Comparison of ENCODE assay signal across 16 cellular contexts in genomic region chr15:52787549-52788098, GRCh38. TPM values are rescaled to one million over a fixed set of nuclear protein-coding genes. Genes with fewer than 3 reads are reported as not detected.
DNase-seq lines count a peak whose midpoint lies in the region; ATAC-seq, FAIRE-seq and TF ChIP-seq lines count a peak whose summit lies in the region.
"Had no signal": no experiment of that assay in that cellular context is flagged by ENCODE, and none has a peak within 500 bp of the region (broad histone marks: within the 10 kb centered on the region; RNA-seq: fewer than 3 reads in every experiment).

No MANE protein-coding gene starts in this region.

- BruUV-seq in HepG2 (replicated peaks; lab: Mats Ljungman, UMichigan), result no TSS peak

- peaks cover 50% of the 10 kb centered on the region for H3K79me2 ChIP-seq in HepG2 (ENCODE audit: insufficient read depth, low read length)

- H3K27ac ChIP-seq in HepG2 (ENCODE audit: extremely low read length, insufficient read depth, low read length) (peak overlapping the region; percentile 84), esophagus squamous epithelium (no peak overlapping the region)
- H3K27ac ChIP-seq: uterus had no signal

- H3K4me3 ChIP-seq in HepG2 (replicated peaks in 1 of 3; ENCODE audit: insufficient read depth in 1 of 3, low read depth in 2 of 3, low read length in 3 of 3) (peak overlapping the region; percentile 67 to 80 (median 76); a peak in 5 of 6 replicates), esophagus squamous epithelium (no peak overlapping the region)
- H3K4me3 ChIP-seq: uterus had no signal

- H3K4me2 ChIP-seq in HepG2 (ENCODE audit: low read depth, low read length), result peak overlapping the region; percentile 89

- H3K9me3 ChIP-seq in HepG2 (ENCODE audit: low read length), result peaks cover 22% of the 10 kb centered on the region; the same call in 1 of the 2 replicates
- no peaks in the 10 kb centered on the region for H3K9me3 ChIP-seq in esophagus squamous epithelium
- H3K9me3 ChIP-seq: uterus had no signal

- H3K4me3 Mint-ChIP-seq in activated T-cell treated with anti-CD3 and anti-CD28 coated beads, Interleukin-2, amount 50 U/mL, for 4 hours, result no peak overlapping the region
- H3K4me3 Mint-ChIP-seq in activated T-helper 2 cell treated with anti-CD3 and anti-CD28 coated beads, Interferon-gamma antibody, Interleukin-2, Interleukin-4, amounts not matched to agents 10 μg/mL and 5 μg/mL and 100 μg/mL, durations not matched to agents 14 hours and 24 hours and 36 hours (ENCODE audit: low read depth), result no peak overlapping the region
- peak overlapping the region; percentile 13 for H3K4me3 Mint-ChIP-seq in stimulated activated memory B cell treated with anti-CD40 and anti-IgM and Interleukin-4, amounts not matched to agents 10 μg/mL and 1 μg/mL and 100 μg/mL, for 72 hours
- H3K4me3 Mint-ChIP-seq: activated CD4-positive, alpha-beta memory T cell treated with anti-CD3 and anti-CD28 coated beads for 36 hours; activated naive CD8-positive, alpha-beta T cell treated with anti-CD3 and anti-CD28 coated beads, Interleukin-2, amount 10 ng/mL, durations not matched to agents 7 days and 5 days had no signal

- intact Hi-C loops in activated T-helper 2 cell treated with anti-CD3 and anti-CD28 coated beads, Interferon-gamma antibody, Interleukin-2, Interleukin-4, amounts not matched to agents 10 μg/mL and 5 μg/mL and 100 μg/mL, durations not matched to agents 14 hours and 24 hours and 36 hours (cut with micrococcal nuclease), result no loop called here
- intact Hi-C loops in HepG2 (cut with micrococcal nuclease; ENCODE audit: unreplicated experiment), result loop anchor here (10.0 kb wide), 1 partner anchor 247 kb away; no protein-coding TSS in a partner anchor
- intact Hi-C loops in esophagus squamous epithelium (cut with DNase I), result loop anchor here (10.0 kb wide), 1 partner anchor 927 kb away; no protein-coding TSS in a partner anchor

- peaks cover 39% of the 10 kb centered on the region for H3K4me1 Mint-ChIP-seq in activated T-cell treated with anti-CD3 and anti-CD28 coated beads, Interleukin-2, amount 50 U/mL, for 4 hours (ENCODE audit: low read depth)
- no peaks in the 10 kb centered on the region for H3K4me1 Mint-ChIP-seq in activated T-helper 2 cell treated with anti-CD3 and anti-CD28 coated beads, Interferon-gamma antibody, Interleukin-2, Interleukin-4, amounts not matched to agents 10 μg/mL and 5 μg/mL and 100 μg/mL, durations not matched to agents 14 hours and 24 hours and 36 hours (ENCODE audit: low read depth)
- peaks cover 34% of the 10 kb centered on the region for H3K4me1 Mint-ChIP-seq in stimulated activated memory B cell treated with anti-CD40 and anti-IgM and Interleukin-4, amounts not matched to agents 10 μg/mL and 1 μg/mL and 100 μg/mL, for 72 hours

- no peak for FAIRE-seq in HepG2 (lab: Jason Lieb, UNC)
- no peak for FAIRE-seq in GM12891 (lab: Jason Lieb, UNC)
- FAIRE-seq: frontal cortex had no signal

- peaks cover 0 to 6% of the 10 kb centered on the region in 2 experiments; a peak in 2 of 5 replicates for H3K27me3 ChIP-seq in HepG2 (ENCODE audit: control insufficient read depth in 1 of 2, insufficient read depth in 2 of 2, low read length in 2 of 2)
- peaks cover 52 to 100% (median 68%) of the 10 kb centered on the region in 4 donors for H3K27me3 ChIP-seq in esophagus squamous epithelium

- peaks cover 47% of the 10 kb centered on the region for H3K4me1 ChIP-seq in HepG2 (ENCODE audit: insufficient read depth, low read length)
- H3K4me1 ChIP-seq in esophagus squamous epithelium, result peaks cover 35 to 82% (median 39%) of the 10 kb centered on the region in 3 donors

- DNase-seq in activated T-cell treated with anti-CD3 and anti-CD28 coated beads, Interleukin-2, amount 50 U/mL, for 48 hours, result peak; percentile 27 to 29
- no peak for DNase-seq in activated T-cell treated with anti-CD3 and anti-CD28 coated beads, Interleukin-2, amount 50 U/mL, for 4 hours
- DNase-seq in activated T-helper 2 cell treated with anti-CD3 and anti-CD28 coated beads, Interferon-gamma antibody, Interleukin-2, Interleukin-4, amounts not matched to agents 10 μg/mL and 5 μg/mL and 100 μg/mL, durations not matched to agents 14 hours and 24 hours and 36 hours (ENCODE audit: low spot score), result no peak
- DNase-seq in HepG2 (ENCODE audit: low spot score), result no peak
- no peak for DNase-seq in GM12891 (ENCODE audit: insufficient read length, low spot score)
- no peak for DNase-seq in NCI-H2029 (lab: John Stamatoyannopoulos, UW)
- no peak for DNase-seq in esophagus squamous epithelium (lab: John Stamatoyannopoulos, UW)
- DNase-seq: activated CD4-positive, alpha-beta memory T cell treated with anti-CD3 and anti-CD28 coated beads for 36 hours; MV-4-11; NCI-H2171 treated with DMSO at 0.1 percent for 48 hours; NK-92 treated with Interleukin-12 subunit alpha and Interleukin-12 subunit beta, amount 100 ng/mL, for 24 hours; stimulated activated CD4-positive, alpha-beta T cell treated with anti-CD3 and anti-CD28 coated beads, Interleukin-4, amount 100 ng/mL, for 4 hours; uterus had no signal

- peaks cover 79% of the 10 kb centered on the region for H3K27me3 Mint-ChIP-seq in activated T-cell treated with anti-CD3 and anti-CD28 coated beads, Interleukin-2, amount 50 U/mL, for 4 hours (ENCODE audit: low read depth)
- peaks cover 85% of the 10 kb centered on the region for H3K27me3 Mint-ChIP-seq in activated T-helper 2 cell treated with anti-CD3 and anti-CD28 coated beads, Interferon-gamma antibody, Interleukin-2, Interleukin-4, amounts not matched to agents 10 μg/mL and 5 μg/mL and 100 μg/mL, durations not matched to agents 14 hours and 24 hours and 36 hours (ENCODE audit: low read depth)
- peaks cover 93% of the 10 kb centered on the region for H3K27me3 Mint-ChIP-seq in stimulated activated memory B cell treated with anti-CD40 and anti-IgM and Interleukin-4, amounts not matched to agents 10 μg/mL and 1 μg/mL and 100 μg/mL, for 72 hours

- no peaks in the 10 kb centered on the region for H3K9me3 Mint-ChIP-seq in activated T-cell treated with anti-CD3 and anti-CD28 coated beads, Interleukin-2, amount 50 U/mL, for 4 hours
- H3K9me3 Mint-ChIP-seq in activated T-helper 2 cell treated with anti-CD3 and anti-CD28 coated beads, Interferon-gamma antibody, Interleukin-2, Interleukin-4, amounts not matched to agents 10 μg/mL and 5 μg/mL and 100 μg/mL, durations not matched to agents 14 hours and 24 hours and 36 hours, result no peaks in the 10 kb centered on the region
- no peaks in the 10 kb centered on the region for H3K9me3 Mint-ChIP-seq in stimulated activated memory B cell treated with anti-CD40 and anti-IgM and Interleukin-4, amounts not matched to agents 10 μg/mL and 1 μg/mL and 100 μg/mL, for 72 hours
- H3K9me3 Mint-ChIP-seq: activated CD4-positive, alpha-beta memory T cell treated with anti-CD3 and anti-CD28 coated beads for 36 hours; activated naive CD8-positive, alpha-beta T cell treated with anti-CD3 and anti-CD28 coated beads, Interleukin-2, amount 10 ng/mL, durations not matched to agents 7 days and 5 days had no signal

- POLR2A ChIA-PET in HepG2 (lab: Yijun Ruan, JAX), result interaction anchor here (0.6 to 2.2 kb wide), 5 partner anchors 21 to 667 kb away, joined by 3 to 6 read pairs (median 3); no protein-coding TSS in a partner anchor

- no peak for TF ChIP-seq CTCF in HepG2 (CRISPR knock-in tag; IDR thresholded peaks at IDR 0.05)
- no peak for TF ChIP-seq CTCF in esophagus squamous epithelium (IDR thresholded peaks at IDR 0.05)

- peaks cover 0 to 3% of the 10 kb centered on the region in 2 experiments; a peak in 1 of 5 replicates for H3K36me3 ChIP-seq in HepG2 (replicated peaks in 1 of 2; ENCODE audit: control insufficient read depth in 1 of 2, insufficient read depth in 2 of 2, low read length in 2 of 2)
- no peaks in the 10 kb centered on the region for H3K36me3 ChIP-seq in esophagus squamous epithelium
- H3K36me3 ChIP-seq: uterus had no signal

- H2AFZ ChIP-seq in HepG2 (ENCODE audit: low read length), result no peak overlapping the region

- no peak for ATAC-seq in activated T-cell treated with anti-CD3 and anti-CD28 coated beads, Interleukin-2, amount 50 U/mL, for 4 hours
- ATAC-seq in HepG2, result no peak
- ATAC-seq in stimulated activated memory B cell treated with anti-CD40 and anti-IgM and Interleukin-4, amounts not matched to agents 10 μg/mL and 1 μg/mL and 100 μg/mL, for 72 hours, result no peak

- TF ChIP-seq POLR2A in HepG2 (IDR thresholded peaks at IDR 0.05; ENCODE audit: insufficient read depth in 1 of 2, low read depth in 2 of 2, low read length in 2 of 2) (no peak), GM12891 (IDR thresholded peaks at IDR 0.05; ENCODE audit: low read depth, low read length) (no peak), esophagus squamous epithelium (IDR thresholded peaks at IDR 0.05) (no peak)

- CTCF ChIA-PET in HepG2 (lab: Yijun Ruan, JAX; ENCODE audit: low intra/inter-chr PET ratio, low total read pairs), result no interaction called here

- H4K20me1 ChIP-seq in HepG2 (ENCODE audit: insufficient read depth, low read length), result no peaks in the 10 kb centered on the region

- WGBS in HepG2 (ENCODE audit: low lambda C conversion rate), result 62% methylated on average over 22 of the region's 27 CpGs
- WGBS in esophagus squamous epithelium, 2 donors, result 0 to 15% methylated on average over 1 to 7 of the region's 27 CpGs

- no peak for TF ChIP-seq RAD21 in HepG2 (CRISPR knock-in tag; IDR thresholded peaks at IDR 0.05)

- H3K27ac Mint-ChIP-seq in activated T-helper 2 cell treated with anti-CD3 and anti-CD28 coated beads, Interferon-gamma antibody, Interleukin-2, Interleukin-4, amounts not matched to agents 10 μg/mL and 5 μg/mL and 100 μg/mL, durations not matched to agents 14 hours and 24 hours and 36 hours, result peak overlapping the region; percentile 2
- no peak overlapping the region for H3K27ac Mint-ChIP-seq in stimulated activated memory B cell treated with anti-CD40 and anti-IgM and Interleukin-4, amounts not matched to agents 10 μg/mL and 1 μg/mL and 100 μg/mL, for 72 hours
- H3K27ac Mint-ChIP-seq: activated CD4-positive, alpha-beta memory T cell treated with anti-CD3 and anti-CD28 coated beads for 36 hours had no signal

- in situ Hi-C loops in HepG2 (cut with HindIII; ENCODE audit: extremely low pct_ligation_motif_present, low pct_unique_long_range_greater_than_20kb), result loop anchor here (10.0 kb wide), 1 partner anchor 927 kb away; no protein-coding TSS in a partner anchor

- peak overlapping the region; percentile 64 for H3K9ac ChIP-seq in HepG2 (ENCODE audit: insufficient read depth, low read depth, low read length)

- TF ChIP-seq EP300 in HepG2 (IDR thresholded peaks at IDR 0.05; ENCODE audit: low read depth in 2 of 2, low read length in 2 of 2) (no peak), HepG2 (CRISPR knock-in tag; IDR thresholded peaks at IDR 0.05; ENCODE audit: borderline replicate concordance) (no peak)

- no peaks in the 10 kb centered on the region for H3K36me3 Mint-ChIP-seq in activated T-cell treated with anti-CD3 and anti-CD28 coated beads, Interleukin-2, amount 50 U/mL, for 4 hours (ENCODE audit: insufficient read depth)
- H3K36me3 Mint-ChIP-seq in activated T-helper 2 cell treated with anti-CD3 and anti-CD28 coated beads, Interferon-gamma antibody, Interleukin-2, Interleukin-4, amounts not matched to agents 10 μg/mL and 5 μg/mL and 100 μg/mL, durations not matched to agents 14 hours and 24 hours and 36 hours (ENCODE audit: low read depth), result no peaks in the 10 kb centered on the region
- H3K36me3 Mint-ChIP-seq in stimulated activated memory B cell treated with anti-CD40 and anti-IgM and Interleukin-4, amounts not matched to agents 10 μg/mL and 1 μg/mL and 100 μg/mL, for 72 hours, result no peaks in the 10 kb centered on the region
- H3K36me3 Mint-ChIP-seq: activated CD4-positive, alpha-beta memory T cell treated with anti-CD3 and anti-CD28 coated beads for 36 hours; activated naive CD8-positive, alpha-beta T cell treated with anti-CD3 and anti-CD28 coated beads, Interleukin-2, amount 10 ng/mL, durations not matched to agents 7 days and 5 days had no signal

RNA-seq across cellular contexts. Expression of gene ONECUT1, which starts 2.5 kb away (rescaled TPM):
- total RNA-seq in activated T-cell treated with anti-CD3 and anti-CD28 coated beads, Interleukin-2, amount 50 U/mL, for 4 hours, result under 1 TPM in 1 of 3 donors, not detected in 2; 0.25 TPM
- not detected in 2 replicates for total RNA-seq in activated T-helper 2 cell treated with anti-CD3 and anti-CD28 coated beads, Interferon-gamma antibody, Interleukin-2, Interleukin-4, amounts not matched to agents 10 μg/mL and 5 μg/mL and 100 μg/mL, durations not matched to agents 14 hours and 24 hours and 36 hours
- 9.1 and 9.3 TPM in 2 replicates for total RNA-seq in HepG2 (2016; rRNA removed; fragmentation: Illumina TruSeq; extraction: Trizol)
- total RNA-seq in HepG2 (2016; cell fraction: cytosol; rRNA removed; fragmentation: Illumina TruSeq; extraction: Trizol; ENCODE audit: low read depth), result 1.9 and 2.8 TPM in 2 replicates
- 7.3 and 7.4 TPM in 2 replicates for total RNA-seq in HepG2 (2016; cell fraction: insoluble cytoplasmic fraction; rRNA removed; fragmentation: Illumina TruSeq; extraction: Trizol)
- 6.4 and 6.6 TPM in 2 replicates for total RNA-seq in HepG2 (2016; cell fraction: membrane; rRNA removed; fragmentation: Illumina TruSeq; extraction: Trizol)
- 11.7 and 15.6 TPM in 2 replicates for total RNA-seq in HepG2 (2016; cell fraction: nucleus; rRNA removed; fragmentation: Illumina TruSeq; extraction: Trizol)
- polyA plus RNA-seq in HepG2 (2011; rRNA removed), result 3.5 and 3.8 TPM in 2 replicates
- polyA plus RNA-seq in HepG2 (2011; cell fraction: cytosol; rRNA removed), result 1.8 and 2.0 TPM in 2 replicates
- 9.9 and 11.0 TPM in 2 replicates for polyA plus RNA-seq in HepG2 (2011; cell fraction: nucleus; rRNA removed)
- polyA plus RNA-seq in HepG2 (2012), result 13.4 and 15.9 TPM in 2 replicates
- 1.0 and 1.8 TPM in 2 replicates for polyA plus RNA-seq in HepG2 (2016; cell fraction: cytosol; fragmentation: Illumina TruSeq; extraction: Trizol; ENCODE audit: low read depth)
- 7.6 and 8.6 TPM in 2 replicates for polyA plus RNA-seq in HepG2 (2016; cell fraction: insoluble cytoplasmic fraction; fragmentation: Illumina TruSeq; extraction: Trizol; ENCODE audit: low read depth)
- 4.2 and 4.5 TPM in 2 replicates for polyA plus RNA-seq in HepG2 (2016; cell fraction: membrane; fragmentation: Illumina TruSeq; extraction: Trizol; ENCODE audit: low read depth)
- 13.6 and 17.1 TPM in 2 replicates for polyA plus RNA-seq in HepG2 (2016; cell fraction: nucleus; fragmentation: Illumina TruSeq; extraction: Trizol; ENCODE audit: insufficient read depth, low read depth)
- 10.5 TPM in 1 of 2 replicates, not detected in the other for polyA minus RNA-seq in HepG2 (2011; rRNA and poly(A)+ RNA removed; ENCODE audit: low replicate concordance)
- polyA minus RNA-seq in HepG2 (2011; cell fraction: cytosol; rRNA and poly(A)+ RNA removed), result 7.3 and 19.3 TPM in 2 replicates
- 14.2 and 19.6 TPM in 2 replicates for polyA minus RNA-seq in HepG2 (2011; cell fraction: nucleus; rRNA and poly(A)+ RNA removed)
- polyA plus RNA-seq in GM12891 (2012; ENCODE audit: low read depth, missing spikeins), result not detected
- not detected for total RNA-seq in esophagus squamous epithelium
- total RNA-seq: activated CD4-positive, alpha-beta memory T cell treated with anti-CD3 and anti-CD28 coated beads for 36 hours; activated naive CD8-positive, alpha-beta T cell treated with anti-CD3 and anti-CD28 coated beads, Interleukin-2, amount 10 ng/mL, durations not matched to agents 7 days and 5 days; frontal cortex; uterus had no signal

Comparison
In these comparisons a context has a peak if more than half of its experiments do, and no peak if none do; other contexts are left out.
1. DNase-seq: peak in activated T-cell treated with anti-CD3 and anti-CD28 coated beads, Interleukin-2, amount 50 U/mL, for 48 hours (2 of 2); none in activated T-cell treated with anti-CD3 and anti-CD28 coated beads, Interleukin-2, amount 50 U/mL, for 4 hours (single experiment), activated T-helper 2 cell treated with anti-CD3 and anti-CD28 coated beads, Interferon-gamma antibody, Interleukin-2, Interleukin-4, amounts not matched to agents 10 μg/mL and 5 μg/mL and 100 μg/mL, durations not matched to agents 14 hours and 24 hours and 36 hours (single experiment), HepG2 (single experiment), GM12891 (single experiment), NCI-H2029 (single experiment) and esophagus squamous epithelium (single experiment).
2. H3K4me3 ChIP-seq: peak in HepG2 (3 of 3); none in esophagus squamous epithelium (0 of 4).